Comparison of ENCODE assay signal across 1 cellular context in genomic region chr13:79659161-79659560, GRCh38.
TF ChIP-seq lines count a peak whose summit lies in the region.

No MANE protein-coding gene starts in this region.

TF ChIP-seq in SK-N-SH treated with all-trans-retinoic acid at 6 μM for 48 hours, 23 proteins besides CTCF, POLR2A, EP300 and RAD21 (continued from another document):
- TF ChIP-seq, protein P1, sequence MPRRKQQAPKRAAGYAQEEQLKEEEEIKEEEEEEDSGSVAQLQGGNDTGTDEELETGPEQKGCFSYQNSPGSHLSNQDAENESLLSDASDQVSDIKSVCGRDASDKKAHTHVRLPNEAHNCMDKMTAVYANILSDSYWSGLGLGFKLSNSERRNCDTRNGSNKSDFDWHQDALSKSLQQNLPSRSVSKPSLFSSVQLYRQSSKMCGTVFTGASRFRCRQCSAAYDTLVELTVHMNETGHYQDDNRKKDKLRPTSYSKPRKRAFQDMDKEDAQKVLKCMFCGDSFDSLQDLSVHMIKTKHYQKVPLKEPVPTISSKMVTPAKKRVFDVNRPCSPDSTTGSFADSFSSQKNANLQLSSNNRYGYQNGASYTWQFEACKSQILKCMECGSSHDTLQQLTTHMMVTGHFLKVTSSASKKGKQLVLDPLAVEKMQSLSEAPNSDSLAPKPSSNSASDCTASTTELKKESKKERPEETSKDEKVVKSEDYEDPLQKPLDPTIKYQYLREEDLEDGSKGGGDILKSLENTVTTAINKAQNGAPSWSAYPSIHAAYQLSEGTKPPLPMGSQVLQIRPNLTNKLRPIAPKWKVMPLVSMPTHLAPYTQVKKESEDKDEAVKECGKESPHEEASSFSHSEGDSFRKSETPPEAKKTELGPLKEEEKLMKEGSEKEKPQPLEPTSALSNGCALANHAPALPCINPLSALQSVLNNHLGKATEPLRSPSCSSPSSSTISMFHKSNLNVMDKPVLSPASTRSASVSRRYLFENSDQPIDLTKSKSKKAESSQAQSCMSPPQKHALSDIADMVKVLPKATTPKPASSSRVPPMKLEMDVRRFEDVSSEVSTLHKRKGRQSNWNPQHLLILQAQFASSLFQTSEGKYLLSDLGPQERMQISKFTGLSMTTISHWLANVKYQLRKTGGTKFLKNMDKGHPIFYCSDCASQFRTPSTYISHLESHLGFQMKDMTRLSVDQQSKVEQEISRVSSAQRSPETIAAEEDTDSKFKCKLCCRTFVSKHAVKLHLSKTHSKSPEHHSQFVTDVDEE (CRISPR knock-in tag; IDR thresholded peaks at IDR 0.05) = peak; percentile 92
- TF ChIP-seq CSRNP3 (CRISPR knock-in tag; IDR thresholded peaks at IDR 0.05) (no peak; the same call in 1 of the 2 replicates), ARNTL (CRISPR knock-in tag; IDR thresholded peaks at IDR 0.05; ENCODE audit: borderline replicate concordance, low read depth) (no peak)
